ENCODE assay signal across 14 cellular contexts in genomic region chr1:147091801-147092200, GRCh38.
A peak's percentile ranks its signal among the peaks of the same experiment; 100 is the strongest.
DNase-seq lines count a peak whose midpoint lies in the region; ATAC-seq and TF ChIP-seq lines count a peak whose summit lies in the region.
"Had no signal": no experiment of that assay in that cellular context is flagged by ENCODE, and none has a peak within 500 bp of the region (broad histone marks: within the 10 kb centered on the region; RNA-seq: fewer than 3 reads in every experiment).

No MANE protein-coding gene starts in this region.

- H4K20me1 ChIP-seq in SK-N-SH (ENCODE audit: insufficient read depth), result no peaks in the 10 kb centered on the region
- H4K20me1 ChIP-seq: BLaER1 had no signal

- TF ChIP-seq CTCF in RWPE2 (IDR thresholded peaks at IDR 0.05; ENCODE audit: poor library complexity, severe bottlenecking), result no peak
- no peak for TF ChIP-seq CTCF in GM13976 (IDR thresholded peaks at IDR 0.05; ENCODE audit: borderline replicate concordance, control extremely low read depth, extremely low read depth, insufficient read depth, missing control alignments)
- TF ChIP-seq CTCF in SK-N-SH (IDR thresholded peaks at IDR 0.05), result no peak

- no peaks in the 10 kb centered on the region for H3K9me2 ChIP-seq in SK-N-SH

- H3K27me3 ChIP-seq in RWPE2 (ENCODE audit: insufficient read depth, poor library complexity, severe bottlenecking) (no peaks in the 10 kb centered on the region), SK-N-SH (ENCODE audit: insufficient read depth) (peaks cover 4% of the 10 kb centered on the region; the same call in 1 of the 2 replicates)
- H3K27me3 ChIP-seq: BLaER1 had no signal

- no peak for TF ChIP-seq RAD21 in SK-N-SH (IDR thresholded peaks at IDR 0.05; ENCODE audit: low read length)

- H3K4me3 ChIP-seq in RWPE2 (ENCODE audit: severe bottlenecking) (no peak overlapping the region), SK-N-SH (ENCODE audit: low read depth in 2 of 2, low read length in 1 of 2) (no peak overlapping the region)
- H3K4me3 ChIP-seq: BLaER1, GM12878, HAP-1 had no signal

- H3F3A ChIP-seq in SK-N-SH (replicated peaks; ENCODE audit: insufficient read depth), result no peaks in the 10 kb centered on the region

- CTCF ChIA-PET in SK-N-SH (lab: Yijun Ruan, JAX), result no interaction called here

- no peak for TF ChIP-seq EP300 in SK-N-SH (IDR thresholded peaks at IDR 0.05; ENCODE audit: borderline replicate concordance in 1 of 2, low read depth in 1 of 2, low read length in 1 of 2)

- peak; percentile 83 for ATAC-seq in RWPE2 (ENCODE audit: low read depth)
- ATAC-seq in esophagus mucosa, result peak; percentile 26
- ATAC-seq: GM12878 had no signal

- H3K9me3 ChIP-seq in RWPE2 (ENCODE audit: severe bottlenecking) (peaks cover 7% of the 10 kb centered on the region), SK-N-SH (no peaks in the 10 kb centered on the region)
- H3K9me3 ChIP-seq: HAP-1 had no signal

- POLR2A ChIA-PET in SK-N-SH (lab: Yijun Ruan, JAX), result no interaction called here

- H3K4me1 ChIP-seq in RWPE2 (ENCODE audit: insufficient read depth, poor library complexity, severe bottlenecking) (no peaks in the 10 kb centered on the region), SK-N-SH (ENCODE audit: control insufficient read depth in 1 of 2, insufficient read depth in 2 of 2, low read depth in 1 of 2, low read length in 1 of 2) (no peaks in the 10 kb centered on the region)
- H3K4me1 ChIP-seq: BLaER1, HAP-1 had no signal

- H3K27ac ChIP-seq in RWPE2 (ENCODE audit: poor library complexity, severe bottlenecking), result no peak overlapping the region
- H3K27ac ChIP-seq in SK-N-SH (ENCODE audit: low read depth in 2 of 2, low read length in 1 of 2), result no peak overlapping the region
- H3K27ac ChIP-seq: BLaER1 had no signal

- peak; percentile 7 for DNase-seq in NCI-H510A treated with DMSO at 0.1 percent for 48 hours (lab: John Stamatoyannopoulos, UW)
- no peak for DNase-seq in NCI-H510A (lab: John Stamatoyannopoulos, UW)
- no peak for DNase-seq in RWPE2 (ENCODE audit: low spot score)
- DNase-seq in GM13976 (ENCODE audit: low spot score), result no peak
- no peak for DNase-seq in germinal center (ENCODE audit: low spot score)
- no peak for DNase-seq in SK-N-SH
- DNase-seq: 8988T; AML-193; CD8-positive, alpha-beta memory T cell; DMS79 had no signal

- no peak overlapping the region for H3K9ac ChIP-seq in SK-N-SH
- H3K9ac ChIP-seq: BLaER1 had no signal

- H2AFZ ChIP-seq in SK-N-SH (ENCODE audit: low read depth), result no peak overlapping the region

- no peaks in the 10 kb centered on the region for H3K79me2 ChIP-seq in SK-N-SH (ENCODE audit: insufficient read depth)

- H3K36me3 ChIP-seq in RWPE2 (ENCODE audit: low read depth) (no peaks in the 10 kb centered on the region), SK-N-SH (replicated peaks in 1 of 2; ENCODE audit: control insufficient read depth in 1 of 2, insufficient read depth in 2 of 2, low read length in 1 of 2) (no peaks in the 10 kb centered on the region)
- H3K36me3 ChIP-seq: BLaER1, HAP-1 had no signal

- in situ Hi-C loops in GM13976 (cut with MboI; ENCODE audit: low sequenced_read_pairs, unreplicated experiment), result no loop called here

- 14% methylated on average over 2 of the region's 2 CpGs for WGBS in SK-N-SH (ENCODE audit: low lambda C conversion rate)

- H3K4me2 ChIP-seq in SK-N-SH, result no peak overlapping the region
- H3K4me2 ChIP-seq: BLaER1 had no signal

TF ChIP-seq in SK-N-SH, 30 proteins besides CTCF, POLR2A, EP300 and RAD21:
- TF ChIP-seq FOXM1 (IDR thresholded peaks at IDR 0.05; ENCODE audit: low read depth) (no peak), POLR2AphosphoS5 (IDR thresholded peaks at IDR 0.05; ENCODE audit: low read depth, low read length) (no peak), NFIC (IDR thresholded peaks at IDR 0.05; ENCODE audit: borderline replicate concordance) (no peak), EZH2phosphoT487 (IDR thresholded peaks at IDR 0.05; ENCODE audit: borderline replicate concordance, low read depth) (no peak), SIN3A (IDR thresholded peaks at IDR 0.05; ENCODE audit: borderline replicate concordance, low read depth, low read length) (no peak), TCF12 (IDR thresholded peaks at IDR 0.05) (no peak), YY1 (IDR thresholded peaks at IDR 0.05; ENCODE audit: low read depth) (no peak), SMC3 (IDR thresholded peaks at IDR 0.05; ENCODE audit: low read depth, low read length) (no peak)
- TF ChIP-seq, protein P1, sequence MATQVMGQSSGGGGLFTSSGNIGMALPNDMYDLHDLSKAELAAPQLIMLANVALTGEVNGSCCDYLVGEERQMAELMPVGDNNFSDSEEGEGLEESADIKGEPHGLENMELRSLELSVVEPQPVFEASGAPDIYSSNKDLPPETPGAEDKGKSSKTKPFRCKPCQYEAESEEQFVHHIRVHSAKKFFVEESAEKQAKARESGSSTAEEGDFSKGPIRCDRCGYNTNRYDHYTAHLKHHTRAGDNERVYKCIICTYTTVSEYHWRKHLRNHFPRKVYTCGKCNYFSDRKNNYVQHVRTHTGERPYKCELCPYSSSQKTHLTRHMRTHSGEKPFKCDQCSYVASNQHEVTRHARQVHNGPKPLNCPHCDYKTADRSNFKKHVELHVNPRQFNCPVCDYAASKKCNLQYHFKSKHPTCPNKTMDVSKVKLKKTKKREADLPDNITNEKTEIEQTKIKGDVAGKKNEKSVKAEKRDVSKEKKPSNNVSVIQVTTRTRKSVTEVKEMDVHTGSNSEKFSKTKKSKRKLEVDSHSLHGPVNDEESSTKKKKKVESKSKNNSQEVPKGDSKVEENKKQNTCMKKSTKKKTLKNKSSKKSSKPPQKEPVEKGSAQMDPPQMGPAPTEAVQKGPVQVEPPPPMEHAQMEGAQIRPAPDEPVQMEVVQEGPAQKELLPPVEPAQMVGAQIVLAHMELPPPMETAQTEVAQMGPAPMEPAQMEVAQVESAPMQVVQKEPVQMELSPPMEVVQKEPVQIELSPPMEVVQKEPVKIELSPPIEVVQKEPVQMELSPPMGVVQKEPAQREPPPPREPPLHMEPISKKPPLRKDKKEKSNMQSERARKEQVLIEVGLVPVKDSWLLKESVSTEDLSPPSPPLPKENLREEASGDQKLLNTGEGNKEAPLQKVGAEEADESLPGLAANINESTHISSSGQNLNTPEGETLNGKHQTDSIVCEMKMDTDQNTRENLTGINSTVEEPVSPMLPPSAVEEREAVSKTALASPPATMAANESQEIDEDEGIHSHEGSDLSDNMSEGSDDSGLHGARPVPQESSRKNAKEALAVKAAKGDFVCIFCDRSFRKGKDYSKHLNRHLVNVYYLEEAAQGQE (IDR thresholded peaks at IDR 0.05; ENCODE audit: low read depth, low read length), result no peak
- TF ChIP-seq, protein P2, sequence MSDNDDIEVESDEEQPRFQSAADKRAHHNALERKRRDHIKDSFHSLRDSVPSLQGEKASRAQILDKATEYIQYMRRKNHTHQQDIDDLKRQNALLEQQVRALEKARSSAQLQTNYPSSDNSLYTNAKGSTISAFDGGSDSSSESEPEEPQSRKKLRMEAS (IDR thresholded peaks at IDR 0.05; ENCODE audit: low read depth), result no peak
